36 cellular contexts compared by ENCODE assay signal in genomic region chr6:56887086-56887485, GRCh38.
"Had no signal": no experiment of that assay in that cellular context is flagged by ENCODE, and none has a peak within 500 bp of the region (broad histone marks: within the 10 kb centered on the region; RNA-seq: fewer than 3 reads in every experiment).

No MANE protein-coding gene starts in this region.

- H3K9me3 ChIP-seq: adrenal gland, body of pancreas, esophagus muscularis mucosa, gastrocnemius medialis, heart left ventricle had no signal

- ATAC-seq: activated CD4-positive, CD25-positive, alpha-beta regulatory T cell treated with anti-CD3 and anti-CD28 coated beads, Interleukin-2, amount 50 U/mL, for 24 hours; activated CD8-positive, alpha-beta memory T cell treated with anti-CD3 and anti-CD28 coated beads, Interleukin-2, amount 10 ng/mL, durations not matched to agents 7 days and 5 days; activated CD8-positive, alpha-beta T cell treated with anti-CD3 and anti-CD28 coated beads, Interleukin-2, amount 10 ng/mL, durations not matched to agents 7 days and 5 days; activated naive CD8-positive, alpha-beta T cell treated with anti-CD3 and anti-CD28 coated beads, Interleukin-2, amount 50 U/mL, for 24 hours; body of pancreas; effector memory CD8-positive, alpha-beta T cell; foreskin keratinocyte; gastrocnemius medialis; heart left ventricle; T-helper 17 cell had no signal

- H3K4me1 Mint-ChIP-seq: activated B cell treated with CpG ODN at 0.5 μM for 24 hours had no signal

- DNase-seq: activated B cell treated with CpG ODN at 0.5 μM for 24 hours; activated CD4-positive, alpha-beta memory T cell treated with anti-CD3 and anti-CD28 coated beads for 36 hours; activated CD4-positive, alpha-beta T cell treated with anti-CD3 and anti-CD28 coated beads for 48 hours; activated CD8-positive, alpha-beta memory T cell treated with anti-CD3 and anti-CD28 coated beads, Interleukin-2, amount 10 ng/mL, durations not matched to agents 7 days and 5 days; activated CD8-positive, alpha-beta memory T cell treated with anti-CD3 and anti-CD28 coated beads, Interleukin-2, amount 50 U/mL, for 4 hours; activated CD8-positive, alpha-beta T cell treated with anti-CD3 and anti-CD28 coated beads, Interleukin-2, amount 10 ng/mL, durations not matched to agents 7 days and 5 days; activated effector memory CD4-positive, alpha-beta T cell treated with anti-CD3 and anti-CD28 coated beads, Interleukin-2, amount 50 U/mL, for 16 hours; activated naive CD4-positive, alpha-beta T cell treated with anti-CD3 and anti-CD28 coated beads for 36 hours; activated naive CD8-positive, alpha-beta T cell treated with anti-CD3 and anti-CD28 coated beads for 36 hours; activated naive CD8-positive, alpha-beta T cell treated with anti-CD3 and anti-CD28 coated beads, Interleukin-2, amount 50 U/mL, for 24 hours; activated T-cell treated with anti-CD3 and anti-CD28 coated beads, Interleukin-2, amount 50 U/mL, for 1 hour; activated T-cell treated with anti-CD3 and anti-CD28 coated beads, Interleukin-2, amount 50 U/mL, for 48 hours; adrenal gland; amygdala; aorta; body of pancreas; caudate nucleus; cortex of kidney; dermis blood vessel endothelial cell; effector CD4-positive, alpha-beta T cell; effector memory CD8-positive, alpha-beta T cell; erythroblast; foreskin keratinocyte; gastrocnemius medialis; glutamatergic neuron; heart left ventricle; T-helper 17 cell; T1000; WERI-Rb-1 had no signal

- H3K27ac Mint-ChIP-seq: activated B cell treated with CpG ODN at 0.5 μM for 24 hours; activated CD4-positive, alpha-beta memory T cell treated with anti-CD3 and anti-CD28 coated beads for 36 hours; activated CD8-positive, alpha-beta memory T cell treated with anti-CD3 and anti-CD28 coated beads, Interleukin-2, amount 10 ng/mL, durations not matched to agents 7 days and 5 days; activated CD8-positive, alpha-beta T cell treated with anti-CD3 and anti-CD28 coated beads, Interleukin-2, amount 10 ng/mL, durations not matched to agents 7 days and 5 days; activated naive CD4-positive, alpha-beta T cell treated with anti-CD3 and anti-CD28 coated beads for 36 hours; activated naive CD4-positive, alpha-beta T cell treated with anti-CD3 and anti-CD28 coated beads, Interleukin-2, amount 50 U/mL, for 24 hours; activated naive CD8-positive, alpha-beta T cell treated with anti-CD3 and anti-CD28 coated beads for 36 hours; activated naive CD8-positive, alpha-beta T cell treated with anti-CD3 and anti-CD28 coated beads, Interleukin-2, amount 50 U/mL, for 24 hours; activated T-helper 1 cell treated with anti-CD3 and anti-CD28 coated beads, Interleukin-12 subunit alpha, Interleukin-12 subunit beta, Interleukin-2, Interleukin-4 antibody, amounts not matched to agents 30 ng/mL and 10 ng/mL and 1 ng/mL, durations not matched to agents 14 hours and 24 hours and 36 hours; activated T-helper 2 cell treated with anti-CD3 and anti-CD28 coated beads, Interferon-gamma antibody, Interleukin-2, Interleukin-4, amounts not matched to agents 10 μg/mL and 5 μg/mL and 100 μg/mL, durations not matched to agents 14 hours and 24 hours and 36 hours; effector memory CD8-positive, alpha-beta T cell; T-helper 17 cell; T-helper 2 cell treated with Interferon-gamma antibody and Interleukin-4, amounts not matched to agents 5 μg/mL and 100 μg/mL, for 36 hours had no signal

- H3K27me3 Mint-ChIP-seq: activated CD4-positive, alpha-beta memory T cell treated with anti-CD3 and anti-CD28 coated beads for 36 hours; activated naive CD4-positive, alpha-beta T cell treated with anti-CD3 and anti-CD28 coated beads, Interleukin-2, amount 50 U/mL, for 24 hours; activated naive CD8-positive, alpha-beta T cell treated with anti-CD3 and anti-CD28 coated beads for 36 hours; activated naive CD8-positive, alpha-beta T cell treated with anti-CD3 and anti-CD28 coated beads, Interleukin-2, amount 50 U/mL, for 24 hours had no signal

- H3K4me1 ChIP-seq: body of pancreas, gastrocnemius medialis had no signal

- H3K36me3 Mint-ChIP-seq: activated CD4-positive, alpha-beta memory T cell treated with anti-CD3 and anti-CD28 coated beads for 36 hours; activated CD8-positive, alpha-beta memory T cell treated with anti-CD3 and anti-CD28 coated beads, Interleukin-2, amount 10 ng/mL, durations not matched to agents 7 days and 5 days; activated naive CD4-positive, alpha-beta T cell treated with anti-CD3 and anti-CD28 coated beads, Interleukin-2, amount 50 U/mL, for 24 hours; activated naive CD8-positive, alpha-beta T cell treated with anti-CD3 and anti-CD28 coated beads for 36 hours had no signal

- H3K9me3 Mint-ChIP-seq: activated B cell treated with CpG ODN at 0.5 μM for 24 hours; activated CD4-positive, alpha-beta memory T cell treated with anti-CD3 and anti-CD28 coated beads for 36 hours; activated naive CD4-positive, alpha-beta T cell treated with anti-CD3 and anti-CD28 coated beads for 36 hours; activated naive CD4-positive, alpha-beta T cell treated with anti-CD3 and anti-CD28 coated beads, Interleukin-2, amount 50 U/mL, for 24 hours; activated naive CD8-positive, alpha-beta T cell treated with anti-CD3 and anti-CD28 coated beads for 36 hours; activated naive CD8-positive, alpha-beta T cell treated with anti-CD3 and anti-CD28 coated beads, Interleukin-2, amount 50 U/mL, for 24 hours; activated T-helper 1 cell treated with anti-CD3 and anti-CD28 coated beads, Interleukin-12 subunit alpha, Interleukin-12 subunit beta, Interleukin-2, Interleukin-4 antibody, amounts not matched to agents 30 ng/mL and 10 ng/mL and 1 ng/mL, durations not matched to agents 14 hours and 24 hours and 36 hours; activated T-helper 2 cell treated with anti-CD3 and anti-CD28 coated beads, Interferon-gamma antibody, Interleukin-2, Interleukin-4, amounts not matched to agents 10 μg/mL and 5 μg/mL and 100 μg/mL, durations not matched to agents 14 hours and 24 hours and 36 hours; effector memory CD8-positive, alpha-beta T cell; T-helper 2 cell treated with Interferon-gamma antibody and Interleukin-4, amounts not matched to agents 5 μg/mL and 100 μg/mL, for 36 hours had no signal

- H3K27ac ChIP-seq: adrenal gland, body of pancreas, esophagus muscularis mucosa, foreskin keratinocyte, gastrocnemius medialis, heart left ventricle, WERI-Rb-1 had no signal

- H3K4me3 Mint-ChIP-seq: activated B cell treated with CpG ODN at 0.5 μM for 24 hours; activated CD4-positive, alpha-beta memory T cell treated with anti-CD3 and anti-CD28 coated beads for 36 hours; activated CD8-positive, alpha-beta memory T cell treated with anti-CD3 and anti-CD28 coated beads, Interleukin-2, amount 10 ng/mL, durations not matched to agents 7 days and 5 days; activated CD8-positive, alpha-beta T cell treated with anti-CD3 and anti-CD28 coated beads, Interleukin-2, amount 10 ng/mL, durations not matched to agents 7 days and 5 days; activated naive CD4-positive, alpha-beta T cell treated with anti-CD3 and anti-CD28 coated beads for 36 hours; activated naive CD4-positive, alpha-beta T cell treated with anti-CD3 and anti-CD28 coated beads, Interleukin-2, amount 50 U/mL, for 24 hours; activated naive CD8-positive, alpha-beta T cell treated with anti-CD3 and anti-CD28 coated beads for 36 hours; activated naive CD8-positive, alpha-beta T cell treated with anti-CD3 and anti-CD28 coated beads, Interleukin-2, amount 50 U/mL, for 24 hours; activated T-helper 1 cell treated with anti-CD3 and anti-CD28 coated beads, Interleukin-12 subunit alpha, Interleukin-12 subunit beta, Interleukin-2, Interleukin-4 antibody, amounts not matched to agents 30 ng/mL and 10 ng/mL and 1 ng/mL, durations not matched to agents 14 hours and 24 hours and 36 hours; effector memory CD8-positive, alpha-beta T cell; T-helper 17 cell; T-helper 2 cell treated with Interferon-gamma antibody and Interleukin-4, amounts not matched to agents 5 μg/mL and 100 μg/mL, for 36 hours had no signal

- FAIRE-seq: colon had no signal

- H3K27me3 ChIP-seq: adrenal gland, body of pancreas, esophagus muscularis mucosa, foreskin keratinocyte, gastrocnemius medialis, heart left ventricle had no signal

- H3K36me3 ChIP-seq: adrenal gland, esophagus muscularis mucosa, gastrocnemius medialis, heart left ventricle, WERI-Rb-1 had no signal

- H3K4me3 ChIP-seq: adrenal gland, body of pancreas, esophagus muscularis mucosa, gastrocnemius medialis, heart left ventricle had no signal
